1 cellular context compared by ENCODE assay signal in the genomic region with DNA sequence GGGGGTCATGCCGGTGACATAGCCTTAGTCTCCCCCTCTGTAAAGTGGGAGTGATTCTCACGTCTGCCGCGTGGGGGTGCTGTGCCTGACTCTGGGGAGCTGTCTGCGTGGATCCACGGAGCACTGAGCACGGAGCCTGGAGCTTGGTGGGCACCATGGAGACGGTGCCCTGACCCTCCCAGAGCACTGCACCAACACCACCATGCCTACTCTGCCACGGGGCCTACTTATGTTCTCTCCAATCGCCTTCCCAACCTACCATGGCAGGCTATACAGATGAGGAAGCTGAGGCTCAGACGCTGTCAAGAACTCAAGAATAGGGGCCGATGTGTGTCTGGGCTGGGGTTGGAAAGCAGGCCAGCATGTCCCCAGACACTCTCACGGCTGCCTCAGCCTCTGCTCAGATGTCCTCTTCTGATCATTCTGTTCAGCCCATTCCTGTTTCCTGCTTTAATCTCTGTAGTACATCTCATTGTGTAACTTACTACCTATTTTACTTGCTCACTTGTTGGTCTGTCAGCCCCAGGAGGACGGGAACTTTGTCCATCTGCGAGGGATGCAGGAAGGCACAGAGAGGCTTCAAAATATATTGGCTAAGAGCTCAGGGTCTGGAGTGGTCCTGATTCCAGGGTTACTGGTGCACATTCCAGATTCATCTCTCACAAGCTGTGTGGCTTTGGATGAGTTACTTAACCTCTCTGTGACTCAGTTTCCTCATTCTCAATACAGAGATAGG.
TF ChIP-seq lines count a peak whose summit lies in the region.

No MANE protein-coding gene starts in this region.

TF ChIP-seq in H1, 55 proteins besides CTCF, POLR2A, EP300 and RAD21 (continued from another document):
- TF ChIP-seq KDM4A (IDR thresholded peaks at IDR 0.05; ENCODE audit: low read depth, low read length, severe bottlenecking), result no peak
- TF ChIP-seq, protein P1, sequence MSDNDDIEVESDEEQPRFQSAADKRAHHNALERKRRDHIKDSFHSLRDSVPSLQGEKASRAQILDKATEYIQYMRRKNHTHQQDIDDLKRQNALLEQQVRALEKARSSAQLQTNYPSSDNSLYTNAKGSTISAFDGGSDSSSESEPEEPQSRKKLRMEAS (IDR thresholded peaks at IDR 0.05), result no peak
- no peak for TF ChIP-seq SAP30 (IDR thresholded peaks at IDR 0.05; ENCODE audit: insufficient read depth, insufficient replicate concordance, low read length)
- TF ChIP-seq HDAC6 (IDR thresholded peaks at IDR 0.05; ENCODE audit: low read depth, low read length), result no peak
- no peak for TF ChIP-seq SP1 (IDR thresholded peaks at IDR 0.05; ENCODE audit: low read depth, low read length)
- TF ChIP-seq CHD2 (IDR thresholded peaks at IDR 0.05; ENCODE audit: low read length), result no peak
- no peak for TF ChIP-seq POLR2AphosphoS5 (IDR thresholded peaks at IDR 0.05; ENCODE audit: low read depth, low read length)
- no peak for TF ChIP-seq CHD1 (IDR thresholded peaks at IDR 0.05; ENCODE audit: low read depth, low read length)
- no peak for TF ChIP-seq TBP (IDR thresholded peaks at IDR 0.05; ENCODE audit: low read depth, low read length)
- no peak for TF ChIP-seq CREB1 (IDR thresholded peaks at IDR 0.05)
- no peak for TF ChIP-seq BACH1 (IDR thresholded peaks at IDR 0.05; ENCODE audit: low read length)
- TF ChIP-seq, protein P2, sequence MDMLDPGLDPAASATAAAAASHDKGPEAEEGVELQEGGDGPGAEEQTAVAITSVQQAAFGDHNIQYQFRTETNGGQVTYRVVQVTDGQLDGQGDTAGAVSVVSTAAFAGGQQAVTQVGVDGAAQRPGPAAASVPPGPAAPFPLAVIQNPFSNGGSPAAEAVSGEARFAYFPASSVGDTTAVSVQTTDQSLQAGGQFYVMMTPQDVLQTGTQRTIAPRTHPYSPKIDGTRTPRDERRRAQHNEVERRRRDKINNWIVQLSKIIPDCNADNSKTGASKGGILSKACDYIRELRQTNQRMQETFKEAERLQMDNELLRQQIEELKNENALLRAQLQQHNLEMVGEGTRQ (IDR thresholded peaks at IDR 0.05; ENCODE audit: low read length), result no peak
- TF ChIP-seq ATF2 (IDR thresholded peaks at IDR 0.05; ENCODE audit: low read length), result no peak
TF ChIP-seq in H1: peak in this region for 0.
